In the genomic region with DNA sequence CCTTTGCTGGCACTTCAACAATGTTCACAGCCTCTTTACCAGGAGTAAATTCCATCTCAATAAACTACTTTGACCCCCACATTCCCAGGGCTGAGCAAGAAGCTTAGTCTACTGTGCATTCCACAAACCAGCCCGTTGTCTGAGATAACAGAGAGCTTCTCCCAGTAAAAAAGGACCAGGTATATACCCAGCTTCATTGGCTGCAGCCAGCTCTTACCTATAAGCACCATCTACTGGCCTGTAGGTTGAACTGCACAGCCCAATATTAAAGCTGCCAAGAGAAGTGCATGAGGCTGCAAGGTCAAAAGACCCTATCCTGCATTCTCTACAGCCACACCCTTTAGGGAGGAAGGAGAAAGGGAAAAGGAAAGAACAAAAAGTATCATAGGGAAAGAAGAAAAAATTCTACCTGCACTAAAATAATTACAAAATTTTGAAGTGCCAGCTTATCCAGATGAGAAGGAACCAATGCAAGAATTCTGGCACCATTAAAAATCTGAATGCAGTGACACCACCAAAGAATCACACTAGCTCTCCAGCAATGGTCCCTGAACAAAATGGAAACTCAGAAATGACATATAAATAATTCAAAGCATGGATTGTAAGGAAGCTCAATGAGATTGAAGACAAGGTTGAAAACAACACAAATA, we compare ENCODE assay signal across 8 cellular contexts. TPM values are rescaled to one million over a fixed set of nuclear protein-coding genes. Genes with fewer than 3 reads are reported as not detected.
A peak's percentile ranks its signal among the peaks of the same experiment; 100 is the strongest.
DNase-seq lines count a peak whose midpoint lies in the region; ATAC-seq, FAIRE-seq and TF ChIP-seq lines count a peak whose summit lies in the region.

No MANE protein-coding gene starts in this region.

- H3K27ac Mint-ChIP-seq in activated T-helper 2 cell treated with anti-CD3 and anti-CD28 coated beads, Interferon-gamma antibody, Interleukin-2, Interleukin-4, amounts not matched to agents 10 μg/mL and 5 μg/mL and 100 μg/mL, durations not matched to agents 14 hours and 24 hours and 36 hours, result no peak overlapping the region

- no peaks in the 10 kb centered on the region for H3K9me3 Mint-ChIP-seq in activated T-helper 2 cell treated with anti-CD3 and anti-CD28 coated beads, Interferon-gamma antibody, Interleukin-2, Interleukin-4, amounts not matched to agents 10 μg/mL and 5 μg/mL and 100 μg/mL, durations not matched to agents 14 hours and 24 hours and 36 hours

- H3K27ac ChIP-seq in GM12878 (ENCODE audit: control insufficient read depth, insufficient read depth) (no peak overlapping the region), HepG2 (ENCODE audit: extremely low read length, insufficient read depth, low read length) (no peak overlapping the region), vagina (no peak overlapping the region)

- RAD21 ChIA-PET in GM12878 (lab: Charles Lee; ENCODE audit: unreplicated experiment), result interaction anchor here (0.7 to 1.4 kb wide), 4 partner anchors 9 to 146 kb away, joined by 3 to 7 read pairs (median 4); no protein-coding TSS in a partner anchor

- H3K36me3 ChIP-seq in GM12878 (ENCODE audit: control insufficient read depth in 2 of 2, insufficient read depth in 2 of 2, low read length in 1 of 2), result no peaks in the 10 kb centered on the region
- H3K36me3 ChIP-seq in HepG2 (replicated peaks in 1 of 2; ENCODE audit: control insufficient read depth in 1 of 2, insufficient read depth in 2 of 2, low read length in 2 of 2), result no peaks in the 10 kb centered on the region
- H3K36me3 ChIP-seq in vagina, result no peaks in the 10 kb centered on the region

- no peak overlapping the region for H3K9ac ChIP-seq in GM12878 (ENCODE audit: control insufficient read depth, insufficient read depth, low read length)
- no peak overlapping the region for H3K9ac ChIP-seq in HepG2 (ENCODE audit: insufficient read depth, low read depth, low read length)

- TF ChIP-seq POLR2A in GM12878 (IDR thresholded peaks at IDR 0.05; ENCODE audit: low read depth, low read length) (no peak), HepG2 (IDR thresholded peaks at IDR 0.05; ENCODE audit: insufficient read depth in 1 of 2, low read depth in 2 of 2, low read length in 2 of 2) (no peak), vagina (IDR thresholded peaks at IDR 0.05) (no peak)

- H3K4me3 Mint-ChIP-seq in activated T-helper 2 cell treated with anti-CD3 and anti-CD28 coated beads, Interferon-gamma antibody, Interleukin-2, Interleukin-4, amounts not matched to agents 10 μg/mL and 5 μg/mL and 100 μg/mL, durations not matched to agents 14 hours and 24 hours and 36 hours (ENCODE audit: low read depth), result no peak overlapping the region

- no peaks in the 10 kb centered on the region for H4K20me1 ChIP-seq in GM12878 (ENCODE audit: control insufficient read depth, insufficient read depth)
- H4K20me1 ChIP-seq in HepG2 (ENCODE audit: insufficient read depth, low read length), result no peaks in the 10 kb centered on the region

- no peaks in the 10 kb centered on the region for H3K79me2 ChIP-seq in GM12878 (ENCODE audit: control insufficient read depth, insufficient read depth, low read length)
- H3K79me2 ChIP-seq in HepG2 (ENCODE audit: insufficient read depth, low read length), result no peaks in the 10 kb centered on the region

- H3K36me3 Mint-ChIP-seq in activated T-helper 2 cell treated with anti-CD3 and anti-CD28 coated beads, Interferon-gamma antibody, Interleukin-2, Interleukin-4, amounts not matched to agents 10 μg/mL and 5 μg/mL and 100 μg/mL, durations not matched to agents 14 hours and 24 hours and 36 hours (ENCODE audit: low read depth), result no peaks in the 10 kb centered on the region

- H3K27me3 Mint-ChIP-seq in activated T-helper 2 cell treated with anti-CD3 and anti-CD28 coated beads, Interferon-gamma antibody, Interleukin-2, Interleukin-4, amounts not matched to agents 10 μg/mL and 5 μg/mL and 100 μg/mL, durations not matched to agents 14 hours and 24 hours and 36 hours (ENCODE audit: low read depth), result no peaks in the 10 kb centered on the region

- no peaks in the 10 kb centered on the region for H3K4me1 ChIP-seq in GM12878 (ENCODE audit: control insufficient read depth, insufficient read depth, low read length)
- H3K4me1 ChIP-seq in HepG2 (ENCODE audit: insufficient read depth, low read length), result no peaks in the 10 kb centered on the region
- no peaks in the 10 kb centered on the region for H3K4me1 ChIP-seq in vagina

- peak; percentile 48 for TF ChIP-seq RAD21 in GM12878 (IDR thresholded peaks at IDR 0.05; ENCODE audit: insufficient read depth, low read depth, low read length)
- no peak for TF ChIP-seq RAD21 in HepG2 (CRISPR knock-in tag; IDR thresholded peaks at IDR 0.05)

- TF ChIP-seq EP300 in GM12878 (IDR thresholded peaks at IDR 0.05; ENCODE audit: borderline replicate concordance in 1 of 2, control insufficient read depth in 1 of 2, low read depth in 2 of 2, low read length in 2 of 2) (no peak), HepG2 (IDR thresholded peaks at IDR 0.05; ENCODE audit: low read depth in 2 of 2, low read length in 2 of 2) (no peak), HepG2 (CRISPR knock-in tag; IDR thresholded peaks at IDR 0.05; ENCODE audit: borderline replicate concordance) (no peak)

- intact Hi-C loops in GM12878 (cut with micrococcal nuclease; ENCODE audit: unreplicated experiment), result no loop called here
- intact Hi-C loops in HepG2 (cut with micrococcal nuclease; ENCODE audit: unreplicated experiment), result no loop called here
- intact Hi-C loops in activated T-helper 2 cell treated with anti-CD3 and anti-CD28 coated beads, Interferon-gamma antibody, Interleukin-2, Interleukin-4, amounts not matched to agents 10 μg/mL and 5 μg/mL and 100 μg/mL, durations not matched to agents 14 hours and 24 hours and 36 hours (cut with micrococcal nuclease), result no loop called here
- intact Hi-C loops in vagina (cut with DNase I), result no loop called here

- DNase-seq in COLO829 (ENCODE audit: low spot score) (peak; percentile 53), NCI-H2029 (lab: John Stamatoyannopoulos, UW) (peak; percentile 27), GM12878 (ENCODE audit: low read depth, low spot score) (no peak), HepG2 (ENCODE audit: low spot score) (peak; percentile 49), vagina (ENCODE audit: extremely low spot score in 2 of 2) (no peak)
- DNase-seq in activated T-helper 2 cell treated with anti-CD3 and anti-CD28 coated beads, Interferon-gamma antibody, Interleukin-2, Interleukin-4, amounts not matched to agents 10 μg/mL and 5 μg/mL and 100 μg/mL, durations not matched to agents 14 hours and 24 hours and 36 hours (ENCODE audit: low spot score), result no peak

- FAIRE-seq in GM12878 (lab: Jason Lieb, UNC), result no peak
- FAIRE-seq in HepG2 (lab: Jason Lieb, UNC), result peak; percentile 47

- CTCF ChIA-PET in GM12878 (lab: Yijun Ruan, JAX) (interaction anchor here (0.9 to 2.5 kb wide), 16 partner anchors 9 to 200 kb away, joined by 3 to 16 read pairs (median 5); no protein-coding TSS in a partner anchor), HepG2 (lab: Yijun Ruan, JAX; ENCODE audit: low intra/inter-chr PET ratio, low total read pairs) (no interaction called here)

- no peaks in the 10 kb centered on the region for H3K4me1 Mint-ChIP-seq in activated T-helper 2 cell treated with anti-CD3 and anti-CD28 coated beads, Interferon-gamma antibody, Interleukin-2, Interleukin-4, amounts not matched to agents 10 μg/mL and 5 μg/mL and 100 μg/mL, durations not matched to agents 14 hours and 24 hours and 36 hours (ENCODE audit: low read depth)

- H2AFZ ChIP-seq in GM12878 (ENCODE audit: control insufficient read depth, low read depth, low read length), result no peak overlapping the region
- H2AFZ ChIP-seq in HepG2 (ENCODE audit: low read length), result no peak overlapping the region

- POLR2A ChIA-PET in GM12878 (lab: Charles Lee) (interaction anchor here (0.5 kb wide), 1 partner anchor 13 kb away, joined by 3 read pairs; no protein-coding TSS in a partner anchor), HepG2 (lab: Yijun Ruan, JAX) (no interaction called here)

- WGBS in GM12878 (ENCODE audit: insufficient coverage, insufficient replicate concordance, low lambda C conversion rate, missing lambda C conversion rate), result 5% methylated on average over 1 of the region's 1 CpG
- 8% methylated on average over 1 of the region's 1 CpG for WGBS in HepG2 (ENCODE audit: low lambda C conversion rate)

- ATAC-seq in GM18870 (IDR thresholded peaks at IDR 0.05; ENCODE audit: unreplicated experiment), result peak; percentile 98
- peak; percentile 100 for ATAC-seq in HG02981 (IDR thresholded peaks at IDR 0.05; ENCODE audit: unreplicated experiment)
- peak; percentile 96 for ATAC-seq in GM12878
- ATAC-seq in HepG2, result peak; percentile 99

- BruUV-seq in GM12878 (replicated peaks; lab: Mats Ljungman, UMichigan) (no TSS peak), HepG2 (replicated peaks; lab: Mats Ljungman, UMichigan) (no TSS peak)

- TF ChIP-seq CTCF in GM12878 (IDR thresholded peaks at IDR 0.05 in 2 of 3, conservative IDR thresholded peaks at IDR 0.05 in 1 of 3; ENCODE audit: control insufficient read depth in 2 of 3, extremely low read depth in 1 of 3, insufficient read depth in 1 of 3, low read depth in 3 of 3, low read length in 3 of 3), result peak; percentile 55 to 78 (median 74)
- TF ChIP-seq CTCF in HepG2 (CRISPR knock-in tag; IDR thresholded peaks at IDR 0.05), result peak; percentile 72
- TF ChIP-seq CTCF in vagina (IDR thresholded peaks at IDR 0.05), result no peak

- SMC1A ChIA-PET in GM12878 (lab: Charles Lee; ENCODE audit: uncharacterized antibody, unreplicated experiment), result interaction anchor here (0.7 to 1.5 kb wide), 6 partner anchors 9 to 1552 kb away, joined by 3 to 6 read pairs (median 3); no protein-coding TSS in a partner anchor

- H3K9me3 ChIP-seq in GM12878 (replicated peaks; ENCODE audit: control insufficient read depth, insufficient read depth, low read length) (no peaks in the 10 kb centered on the region), HepG2 (ENCODE audit: low read length) (no peaks in the 10 kb centered on the region), vagina (no peaks in the 10 kb centered on the region)

- in situ Hi-C loops in GM12878 (cut with MboI), result no loop called here
- in situ Hi-C loops in HepG2 (cut with HindIII; ENCODE audit: extremely low pct_ligation_motif_present, low pct_unique_long_range_greater_than_20kb), result no loop called here

- H3K4me3 ChIP-seq in GM12878, result no peak overlapping the region
- no peak overlapping the region for H3K4me3 ChIP-seq in HepG2 (replicated peaks in 1 of 3; ENCODE audit: insufficient read depth in 1 of 3, low read depth in 2 of 3, low read length in 3 of 3)
- no peak overlapping the region for H3K4me3 ChIP-seq in vagina

- H3K4me2 ChIP-seq in GM12878 (ENCODE audit: control insufficient read depth, insufficient read depth) (no peak overlapping the region), HepG2 (ENCODE audit: low read depth, low read length) (no peak overlapping the region)

- no peaks in the 10 kb centered on the region for H3K27me3 ChIP-seq in GM12878 (replicated peaks in 1 of 2; ENCODE audit: control insufficient read depth in 2 of 2, insufficient read depth in 2 of 2, low read length in 1 of 2)
- no peaks in the 10 kb centered on the region; a peak in 1 of 5 replicates for H3K27me3 ChIP-seq in HepG2 (ENCODE audit: control insufficient read depth in 1 of 2, insufficient read depth in 2 of 2, low read length in 2 of 2)
- no peaks in the 10 kb centered on the region for H3K27me3 ChIP-seq in vagina

RNA-seq across cellular contexts. Expression of a gene that starts 45.7 kb away (rescaled TPM):
- total RNA-seq in GM12878 (2013; cell fraction: nucleolus; rRNA removed), result 0.02 and 0.20 TPM in 2 replicates
- total RNA-seq in GM12878 (2014; rRNA removed), result not detected in 2 replicates
- total RNA-seq in GM12878 (2014; rRNA removed; fragmentation: Illumina TruSeq; extraction: Trizol), result under 0.01 TPM in 1 of 2 replicates, not detected in the other
- total RNA-seq in GM12878 (2021), result 0.15 TPM in 1 of 2 replicates, not detected in the other
- not detected for polyA plus RNA-seq in GM12878 (2011; ENCODE audit: low read depth)
- polyA plus RNA-seq in GM12878 (2011; rRNA removed), result 0.03 and 0.04 TPM in 2 replicates
- 0.02 and 0.04 TPM in 2 replicates for polyA plus RNA-seq in GM12878 (2011; cell fraction: cytosol; rRNA removed)
- 0.07 and 0.13 TPM in 2 replicates for polyA plus RNA-seq in GM12878 (2011; cell fraction: nucleus; rRNA removed)
- polyA plus RNA-seq in GM12878 (2012), result 0.11 and 0.13 TPM in 2 replicates
- polyA plus RNA-seq in GM12878 (2014; fragmentation: Illumina TruSeq; extraction: Trizol), result under 0.01 TPM in 1 of 2 replicates, not detected in the other
- polyA plus RNA-seq in GM12878 (2014; fragmentation: Nextera tagmentation; extraction: Ambion mirVana), result under 1 TPM in 1 of 2 experiments, not detected in 1; 0.02 TPM
- under 0.01 TPM in 1 of 2 replicates, not detected in the other for polyA plus RNA-seq in GM12878 (2014; rRNA removed)
- not detected for polyA plus RNA-seq in GM12878 (2016; fragmentation: Nextera tagmentation; extraction: Ambion mirVana)
- under 0.01 and 0.07 TPM in 2 replicates for polyA minus RNA-seq in GM12878 (2011; rRNA and poly(A)+ RNA removed)
- polyA minus RNA-seq in GM12878 (2011; cell fraction: cytosol; rRNA and poly(A)+ RNA removed), result not detected in 2 replicates
- under 0.01 and 0.10 TPM in 2 replicates for polyA minus RNA-seq in GM12878 (2011; cell fraction: nucleus; rRNA and poly(A)+ RNA removed)
- 6.2 and 7.5 TPM in 2 replicates for total RNA-seq in HepG2 (2016; rRNA removed; fragmentation: Illumina TruSeq; extraction: Trizol)
- total RNA-seq in HepG2 (2016; cell fraction: cytosol; rRNA removed; fragmentation: Illumina TruSeq; extraction: Trizol; ENCODE audit: low read depth), result 2.3 and 2.6 TPM in 2 replicates
- 6.1 and 7.3 TPM in 2 replicates for total RNA-seq in HepG2 (2016; cell fraction: insoluble cytoplasmic fraction; rRNA removed; fragmentation: Illumina TruSeq; extraction: Trizol)
- total RNA-seq in HepG2 (2016; cell fraction: membrane; rRNA removed; fragmentation: Illumina TruSeq; extraction: Trizol), result 2.0 and 3.2 TPM in 2 replicates
- total RNA-seq in HepG2 (2016; cell fraction: nucleus; rRNA removed; fragmentation: Illumina TruSeq; extraction: Trizol), result 14.4 and 15.1 TPM in 2 replicates
- polyA plus RNA-seq in HepG2 (2011; rRNA removed), result 4.6 and 5.3 TPM in 2 replicates
- polyA plus RNA-seq in HepG2 (2011; cell fraction: cytosol; rRNA removed), result 1.0 and 1.2 TPM in 2 replicates
- 13.0 and 13.6 TPM in 2 replicates for polyA plus RNA-seq in HepG2 (2011; cell fraction: nucleus; rRNA removed)
- polyA plus RNA-seq in HepG2 (2012), result 2.1 and 3.1 TPM in 2 replicates
- 0.26 and 0.31 TPM in 2 replicates for polyA plus RNA-seq in HepG2 (2016; cell fraction: cytosol; fragmentation: Illumina TruSeq; extraction: Trizol; ENCODE audit: low read depth)
- polyA plus RNA-seq in HepG2 (2016; cell fraction: insoluble cytoplasmic fraction; fragmentation: Illumina TruSeq; extraction: Trizol; ENCODE audit: low read depth), result 2.4 and 2.6 TPM in 2 replicates
- polyA plus RNA-seq in HepG2 (2016; cell fraction: membrane; fragmentation: Illumina TruSeq; extraction: Trizol; ENCODE audit: low read depth), result 0.24 and 0.41 TPM in 2 replicates
- polyA plus RNA-seq in HepG2 (2016; cell fraction: nucleus; fragmentation: Illumina TruSeq; extraction: Trizol; ENCODE audit: insufficient read depth, low read depth), result 12.5 and 13.8 TPM in 2 replicates
- 4.3 TPM in 2 replicates for polyA minus RNA-seq in HepG2 (2011; rRNA and poly(A)+ RNA removed; ENCODE audit: low replicate concordance)
- polyA minus RNA-seq in HepG2 (2011; cell fraction: cytosol; rRNA and poly(A)+ RNA removed), result 3.0 and 3.7 TPM in 2 replicates
- 24.3 and 30.0 TPM in 2 replicates for polyA minus RNA-seq in HepG2 (2011; cell fraction: nucleus; rRNA and poly(A)+ RNA removed)
- not detected in 2 replicates for total RNA-seq in activated T-helper 2 cell treated with anti-CD3 and anti-CD28 coated beads, Interferon-gamma antibody, Interleukin-2, Interleukin-4, amounts not matched to agents 10 μg/mL and 5 μg/mL and 100 μg/mL, durations not matched to agents 14 hours and 24 hours and 36 hours
- total RNA-seq in vagina, result 8.8 TPM

Comparison
In these comparisons a context has a peak if more than half of its experiments do, and no peak if none do; other contexts are left out.
1. DNase-seq: peak in COLO829 (single experiment), NCI-H2029 (single experiment) and HepG2 (single experiment); none in GM12878 (single experiment), activated T-helper 2 cell treated with anti-CD3 and anti-CD28 coated beads, Interferon-gamma antibody, Interleukin-2, Interleukin-4, amounts not matched to agents 10 μg/mL and 5 μg/mL and 100 μg/mL, durations not matched to agents 14 hours and 24 hours and 36 hours (single experiment) and vagina (0 of 2).
2. CTCF ChIP-seq: peak in GM12878 (3 of 3) and HepG2 (single experiment); none in vagina (0 of 3).
3. Peak in every context shown above with its lines, with median percentiles within 50 percentile points of each other: ATAC-seq.